In genomic region chr17:6054372-6054771, GRCh38 we compare ENCODE assay signal across 25 cellular contexts. TPM values are rescaled to one million over a fixed set of nuclear protein-coding genes. Genes with fewer than 3 reads are reported as not detected.
"Had no signal": no experiment of that assay in that cellular context is flagged by ENCODE, and none has a peak within 500 bp of the region (broad histone marks: within the 10 kb centered on the region; RNA-seq: fewer than 3 reads in every experiment).

No MANE protein-coding gene starts in this region.

- H3K4me1 Mint-ChIP-seq: immature natural killer cell; naive thymus-derived CD8-positive, alpha-beta T cell; stimulated activated effector memory CD8-positive, alpha-beta T cell treated with anti-CD3 and anti-CD28 coated beads, Interleukin-12 subunit alpha, Interleukin-12 subunit beta, amount 100 ng/mL, for 72 hours had no signal

- H3K4me2 ChIP-seq: smooth muscle cell had no signal

- H3K4me3 ChIP-seq: heart left ventricle, left lung, lower lobe of right lung, ovary, smooth muscle cell, suprapubic skin, thoracic aorta, tibial artery, upper lobe of right lung had no signal

- DNase-seq: heart left ventricle; hypothalamus; immature natural killer cell; left colon; left lung; lower lobe of right lung; mammary epithelial cell; mesenchymal stem cell; ovary; retina; right cardiac atrium; stimulated activated CD4-positive, alpha-beta T cell treated with anti-CD3 and anti-CD28 coated beads, Interleukin-12 subunit alpha, Interleukin-12 subunit beta, amount 100 ng/mL, for 4 hours; stimulated activated CD4-positive, alpha-beta T cell treated with anti-CD3 and anti-CD28 coated beads, Interleukin-4, amount 100 ng/mL, for 24 hours; stimulated activated naive CD4-positive, alpha-beta T cell; tibial artery; upper lobe of right lung had no signal

- H3K9me3 Mint-ChIP-seq: immature natural killer cell; naive thymus-derived CD8-positive, alpha-beta T cell; nephron; neural crest cell; stimulated activated effector memory CD8-positive, alpha-beta T cell treated with anti-CD3 and anti-CD28 coated beads, Interleukin-12 subunit alpha, Interleukin-12 subunit beta, amount 100 ng/mL, for 72 hours; stimulated activated naive CD8-positive, alpha-beta T cell treated with anti-CD3 and anti-CD28 coated beads, Interleukin-15, Interleukin-2, amounts not matched to agents 100 ng/mL and 50 ng/mL, for 24 hours had no signal

- H3K27me3 ChIP-seq: ovary had no signal

- H3K27ac Mint-ChIP-seq: immature natural killer cell; naive thymus-derived CD8-positive, alpha-beta T cell; progenitor cell of endocrine pancreas; stimulated activated effector memory CD8-positive, alpha-beta T cell treated with anti-CD3 and anti-CD28 coated beads, Interleukin-12 subunit alpha, Interleukin-12 subunit beta, amount 100 ng/mL, for 72 hours; stimulated activated naive CD8-positive, alpha-beta T cell treated with anti-CD3 and anti-CD28 coated beads, Interleukin-15, Interleukin-2, amounts not matched to agents 100 ng/mL and 50 ng/mL, for 24 hours had no signal

- ATAC-seq: heart left ventricle; left colon; left lung; lower lobe of right lung; naive thymus-derived CD8-positive, alpha-beta T cell; right cardiac atrium; stimulated activated effector memory CD8-positive, alpha-beta T cell treated with anti-CD3 and anti-CD28 coated beads, Interleukin-12 subunit alpha, Interleukin-12 subunit beta, amount 100 ng/mL, for 72 hours; upper lobe of right lung had no signal

- H3K4me1 ChIP-seq: heart left ventricle, left lung, lower lobe of right lung, suprapubic skin, tibial artery, upper lobe of right lung had no signal

- H3K27ac ChIP-seq: heart left ventricle, left lung, lower lobe of right lung, ovary, suprapubic skin, thoracic aorta, tibial artery, upper lobe of right lung had no signal

- H3K36me3 ChIP-seq: heart left ventricle, left lung, lower lobe of right lung, ovary, suprapubic skin, thoracic aorta, tibial artery, upper lobe of right lung had no signal

- H3K9me3 ChIP-seq: heart left ventricle, left lung, lower lobe of right lung, ovary, suprapubic skin, thoracic aorta, tibial artery, upper lobe of right lung had no signal

- H3K36me3 Mint-ChIP-seq: immature natural killer cell; naive thymus-derived CD8-positive, alpha-beta T cell; stimulated activated effector memory CD8-positive, alpha-beta T cell treated with anti-CD3 and anti-CD28 coated beads, Interleukin-12 subunit alpha, Interleukin-12 subunit beta, amount 100 ng/mL, for 72 hours had no signal

- H3K4me3 Mint-ChIP-seq: immature natural killer cell; naive thymus-derived CD8-positive, alpha-beta T cell; nephron; neural crest cell; stimulated activated effector memory CD8-positive, alpha-beta T cell treated with anti-CD3 and anti-CD28 coated beads, Interleukin-12 subunit alpha, Interleukin-12 subunit beta, amount 100 ng/mL, for 72 hours; stimulated activated naive CD8-positive, alpha-beta T cell treated with anti-CD3 and anti-CD28 coated beads, Interleukin-15, Interleukin-2, amounts not matched to agents 100 ng/mL and 50 ng/mL, for 24 hours had no signal

RNA-seq across cellular contexts. Expression of gene WSCD1, which starts 15.8 kb away (rescaled TPM):
- total RNA-seq: mammary epithelial cell; naive thymus-derived CD8-positive, alpha-beta T cell had no signal
- polyA plus RNA-seq: mammary epithelial cell; naive thymus-derived CD8-positive, alpha-beta T cell had no signal
